ENCODE assay signal across 7 cellular contexts in the genomic region with DNA sequence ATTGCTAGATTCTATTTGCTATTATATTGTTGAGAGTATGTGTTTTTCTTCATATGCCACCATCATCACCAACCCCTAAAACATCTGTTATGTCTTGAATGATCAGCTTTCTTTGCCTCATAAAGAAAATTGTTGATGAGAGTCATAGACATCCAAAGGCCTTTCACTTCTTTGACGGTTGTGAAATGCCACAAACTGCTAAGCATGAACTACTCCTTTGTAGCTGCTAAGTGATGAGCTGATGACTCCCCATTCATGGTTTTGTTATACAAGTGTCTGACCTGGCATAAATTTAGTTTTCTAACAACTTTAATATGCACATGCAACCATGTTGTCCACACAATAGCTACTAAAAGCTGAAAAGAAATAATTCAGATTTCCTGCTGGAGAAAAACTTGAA. TPM values are rescaled to one million over a fixed set of nuclear protein-coding genes. Genes with fewer than 3 reads are reported as not detected.
A peak's percentile ranks its signal among the peaks of the same experiment; 100 is the strongest.
DNase-seq lines count a peak whose midpoint lies in the region; ATAC-seq and TF ChIP-seq lines count a peak whose summit lies in the region.

No MANE protein-coding gene starts in this region.

- H3K4me1 Mint-ChIP-seq in HFFc6 (ENCODE audit: low read depth) (peaks cover 36% of the 10 kb centered on the region), glutamatergic neuron (ENCODE audit: low read depth, unreplicated experiment) (no peaks in the 10 kb centered on the region)
- H3K4me1 Mint-ChIP-seq in T-helper 1 cell treated with Interleukin-12 subunit alpha and Interleukin-12 subunit beta and Interleukin-4 antibody, amounts not matched to agents 30 μg/mL and 1 μg/mL, for 36 hours (ENCODE audit: low read depth): peaks cover 21% of the 10 kb centered on the region
- peaks cover 21% of the 10 kb centered on the region for H3K4me1 Mint-ChIP-seq in stimulated activated effector memory CD8-positive, alpha-beta T cell treated with anti-CD3 and anti-CD28 coated beads, Interleukin-12 subunit alpha, Interleukin-12 subunit beta, amount 100 ng/mL, for 72 hours

- H3K4me3 Mint-ChIP-seq in HFFc6 (peak overlapping the region; percentile 97), glutamatergic neuron (ENCODE audit: unreplicated experiment) (peak overlapping the region; percentile 99)
- peak overlapping the region; percentile 96 for H3K4me3 Mint-ChIP-seq in T-helper 1 cell treated with Interleukin-12 subunit alpha and Interleukin-12 subunit beta and Interleukin-4 antibody, amounts not matched to agents 30 μg/mL and 1 μg/mL, for 36 hours
- H3K4me3 Mint-ChIP-seq in stimulated activated effector memory CD8-positive, alpha-beta T cell treated with anti-CD3 and anti-CD28 coated beads, Interleukin-12 subunit alpha, Interleukin-12 subunit beta, amount 100 ng/mL, for 72 hours: peak overlapping the region; percentile 99

- TF ChIP-seq CTCF in HFFc6 (IDR thresholded peaks at IDR 0.05) (no peak), glutamatergic neuron (IDR thresholded peaks at IDR 0.05; ENCODE audit: partially characterized antibody, unreplicated experiment) (no peak)

- H3K9me3 Mint-ChIP-seq in HFFc6 (no peaks in the 10 kb centered on the region), glutamatergic neuron (ENCODE audit: unreplicated experiment) (no peaks in the 10 kb centered on the region)
- no peaks in the 10 kb centered on the region for H3K9me3 Mint-ChIP-seq in T-helper 1 cell treated with Interleukin-12 subunit alpha and Interleukin-12 subunit beta and Interleukin-4 antibody, amounts not matched to agents 30 μg/mL and 1 μg/mL, for 36 hours
- H3K9me3 Mint-ChIP-seq in stimulated activated effector memory CD8-positive, alpha-beta T cell treated with anti-CD3 and anti-CD28 coated beads, Interleukin-12 subunit alpha, Interleukin-12 subunit beta, amount 100 ng/mL, for 72 hours: no peaks in the 10 kb centered on the region

- DNase-seq in HFFc6 (no peak), glutamatergic neuron (no peak), HK-2 (ENCODE audit: unreplicated experiment) (no peak), SIG-M5 (lab: John Stamatoyannopoulos, UW) (no peak)
- DNase-seq in stimulated activated effector memory CD8-positive, alpha-beta T cell treated with anti-CD3 and anti-CD28 coated beads, Interleukin-12 subunit alpha, Interleukin-12 subunit beta, amount 100 ng/mL, for 72 hours (ENCODE audit: low spot score in 2 of 2): no peak

- peak; percentile 58 for ATAC-seq in stimulated activated effector memory CD8-positive, alpha-beta T cell treated with anti-CD3 and anti-CD28 coated beads, Interleukin-12 subunit alpha, Interleukin-12 subunit beta, amount 100 ng/mL, for 72 hours
- ATAC-seq in HG02970 (IDR thresholded peaks at IDR 0.05; ENCODE audit: low FRiP score, unreplicated experiment): no peak

- peaks cover 2% of the 10 kb centered on the region; the same call in 1 of the 2 replicates for H3K27me3 Mint-ChIP-seq in HFFc6 (ENCODE audit: insufficient read depth)
- H3K27me3 Mint-ChIP-seq in T-helper 1 cell treated with Interleukin-12 subunit alpha and Interleukin-12 subunit beta and Interleukin-4 antibody, amounts not matched to agents 30 μg/mL and 1 μg/mL, for 36 hours (ENCODE audit: low read depth): no peaks in the 10 kb centered on the region
- H3K27me3 Mint-ChIP-seq in glutamatergic neuron (ENCODE audit: unreplicated experiment): peaks cover 2% of the 10 kb centered on the region

- H3K36me3 Mint-ChIP-seq in HFFc6 (ENCODE audit: low read depth) (peaks cover 6% of the 10 kb centered on the region), glutamatergic neuron (ENCODE audit: unreplicated experiment) (no peaks in the 10 kb centered on the region)
- peaks cover 8% of the 10 kb centered on the region for H3K36me3 Mint-ChIP-seq in T-helper 1 cell treated with Interleukin-12 subunit alpha and Interleukin-12 subunit beta and Interleukin-4 antibody, amounts not matched to agents 30 μg/mL and 1 μg/mL, for 36 hours (ENCODE audit: low read depth)
- H3K36me3 Mint-ChIP-seq in stimulated activated effector memory CD8-positive, alpha-beta T cell treated with anti-CD3 and anti-CD28 coated beads, Interleukin-12 subunit alpha, Interleukin-12 subunit beta, amount 100 ng/mL, for 72 hours: peaks cover 43% of the 10 kb centered on the region

- H3K27ac Mint-ChIP-seq in HFFc6: peak overlapping the region; percentile 32
- peak overlapping the region; percentile 68 for H3K27ac Mint-ChIP-seq in T-helper 1 cell treated with Interleukin-12 subunit alpha and Interleukin-12 subunit beta and Interleukin-4 antibody, amounts not matched to agents 30 μg/mL and 1 μg/mL, for 36 hours
- no peak overlapping the region for H3K27ac Mint-ChIP-seq in glutamatergic neuron (ENCODE audit: unreplicated experiment)
- H3K27ac Mint-ChIP-seq in stimulated activated effector memory CD8-positive, alpha-beta T cell treated with anti-CD3 and anti-CD28 coated beads, Interleukin-12 subunit alpha, Interleukin-12 subunit beta, amount 100 ng/mL, for 72 hours: peak overlapping the region; percentile 98

RNA-seq across cellular contexts. Expression of gene MED23, which starts 0.7 kb away (rescaled TPM):
- 10 to 100 TPM; 20.5 to 27.3 (median 23.8) TPM for total RNA-seq in HFFc6 (2021; fragmentation: NEBNext Ultra II Directional; extraction: Animal tissue kit (Norgen Biotek cat#: 25700))
- 38.8 TPM for total RNA-seq in glutamatergic neuron (ENCODE audit: unreplicated experiment)

RNA-seq across cellular contexts. Expression of gene ENPP3, which starts 8.4 kb away (rescaled TPM):
- under 1 TPM in 2 of 6 experiments, not detected in 4; 0.07 to 0.12 TPM for total RNA-seq in HFFc6 (2021; fragmentation: NEBNext Ultra II Directional; extraction: Animal tissue kit (Norgen Biotek cat#: 25700))
- total RNA-seq in glutamatergic neuron (ENCODE audit: unreplicated experiment): not detected

RNA-seq across cellular contexts. Expression of gene ARG1, which starts 55.7 kb away (rescaled TPM):
- not detected for total RNA-seq in HFFc6 (2021; fragmentation: NEBNext Ultra II Directional; extraction: Animal tissue kit (Norgen Biotek cat#: 25700))
- total RNA-seq in glutamatergic neuron (ENCODE audit: unreplicated experiment): not detected
